ENCODE assay signal across 10 cellular contexts in genomic region chr7:114818501-114818900, GRCh38.
DNase-seq lines count a peak whose midpoint lies in the region; ATAC-seq and TF ChIP-seq lines count a peak whose summit lies in the region.
"Had no signal": no experiment of that assay in that cellular context is flagged by ENCODE, and none has a peak within 500 bp of the region (broad histone marks: within the 10 kb centered on the region; RNA-seq: fewer than 3 reads in every experiment).

No MANE protein-coding gene starts in this region.

- TF ChIP-seq CTCF in AG10803 (conservative IDR thresholded peaks at IDR 0.05; ENCODE audit: low read length) (no peak), mucosa of descending colon (IDR thresholded peaks at IDR 0.05) (no peak)

- no peaks in the 10 kb centered on the region for H3K36me3 ChIP-seq in mucosa of descending colon (ENCODE audit: low read depth)

- no peaks in the 10 kb centered on the region for H3K4me1 ChIP-seq in mucosa of descending colon (ENCODE audit: low read depth)

- no peaks in the 10 kb centered on the region for H3K9me3 ChIP-seq in mucosa of descending colon

- H3K4me3 ChIP-seq in AG10803 (ENCODE audit: low read length) (no peak overlapping the region), mucosa of descending colon (no peak overlapping the region)
- H3K4me3 ChIP-seq: skin epidermis had no signal

- no peak for ATAC-seq in HG02571 (IDR thresholded peaks at IDR 0.05; ENCODE audit: unreplicated experiment)
- ATAC-seq in mucosa of descending colon: no peak
- no peak for ATAC-seq in HG03196 (IDR thresholded peaks at IDR 0.05; ENCODE audit: unreplicated experiment)

- DNase-seq in AG10803 (ENCODE audit: low read depth) (peak; percentile 80), GM04504 (ENCODE audit: low read depth) (peak; percentile 52), amniotic epithelial cell (ENCODE audit: low read depth) (peak; percentile 76), kidney tubule cell (ENCODE audit: low spot score) (peak; percentile 83), mucosa of descending colon (no peak)
- DNase-seq: hypothalamus, NCI-H748 treated with DMSO at 0.1 percent for 48 hours had no signal

- intact Hi-C loops in mucosa of descending colon (cut with DNase I, micrococcal nuclease): no loop called here

Comparison
In these comparisons a context has a peak if more than half of its experiments do, and no peak if none do; other contexts are left out.
1. DNase-seq: peak in AG10803 (single experiment), GM04504 (single experiment), amniotic epithelial cell (single experiment) and kidney tubule cell (single experiment); none in mucosa of descending colon (0 of 3).